ENCODE assay signal across 31 cellular contexts in the genomic region with DNA sequence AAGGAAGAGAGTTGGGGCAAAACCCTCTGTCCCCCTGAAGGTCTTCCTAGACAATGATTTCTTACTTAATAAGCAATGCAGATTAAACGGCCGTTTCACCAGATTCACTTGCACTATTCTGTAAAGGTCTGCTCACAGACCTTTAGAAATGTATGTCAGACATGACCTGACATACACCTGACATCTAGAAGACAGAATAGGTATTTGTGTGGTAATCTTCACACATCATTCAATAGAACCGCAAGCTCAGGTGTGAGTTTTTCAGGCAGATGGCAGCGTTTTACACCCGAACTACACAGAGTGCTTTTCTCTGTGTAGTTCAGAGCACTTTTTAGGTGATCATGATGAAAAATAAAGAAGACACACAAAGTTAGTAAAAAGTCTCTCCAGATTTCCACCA.
DNase-seq lines count a peak whose midpoint lies in the region; ATAC-seq and TF ChIP-seq lines count a peak whose summit lies in the region.
"Had no signal": no experiment of that assay in that cellular context is flagged by ENCODE, and none has a peak within 500 bp of the region (broad histone marks: within the 10 kb centered on the region; RNA-seq: fewer than 3 reads in every experiment).

No MANE protein-coding gene starts in this region.

- H3K79me2 ChIP-seq in Loucy (ENCODE audit: insufficient read depth, low read length) = peaks cover 87% of the 10 kb centered on the region

- peaks cover 18% of the 10 kb centered on the region for H4K20me1 ChIP-seq in Loucy (ENCODE audit: insufficient read depth, low read length, poor library complexity, severe bottlenecking)

- ATAC-seq in HG02763 (IDR thresholded peaks at IDR 0.05; ENCODE audit: unreplicated experiment) = no peak
- ATAC-seq: left cardiac atrium had no signal

- H3K27ac Mint-ChIP-seq in CD4-positive, alpha-beta memory T cell = peak overlapping the region; percentile 22 to 88 (median 76)
- H3K27ac Mint-ChIP-seq in progenitor cell of endocrine pancreas = peak overlapping the region; percentile 74
- H3K27ac Mint-ChIP-seq: B cell, brain had no signal

- H3K4me2 ChIP-seq in Loucy (ENCODE audit: low read depth, low read length, poor library complexity, severe bottlenecking) = no peak overlapping the region

- no peaks in the 10 kb centered on the region for H3K9me2 ChIP-seq in Loucy (replicated peaks; ENCODE audit: low read depth, low read length)

- POLR2A ChIA-PET in CD4-positive, alpha-beta memory T cell (lab: Charles Lee; ENCODE audit: partially characterized antibody) = interaction anchor here (0.9 to 2.9 kb wide), 8 partner anchors 11 to 62 kb away, joined by 3 to 14 read pairs (median 3); no protein-coding TSS in a partner anchor

- TF ChIP-seq CTCF in Loucy (conservative IDR thresholded peaks at IDR 0.05; ENCODE audit: low read length) (peak; percentile 36; the same call in 1 of the 2 replicates), progenitor cell of endocrine pancreas (IDR thresholded peaks at IDR 0.05; ENCODE audit: unreplicated experiment) (no peak)

- intact Hi-C loops in CD4-positive, alpha-beta memory T cell (cut with micrococcal nuclease) = loop anchor here (1.0 to 2.0 kb wide), 4 partner anchors 46 to 131 kb away; no protein-coding TSS in a partner anchor

- H3K9ac ChIP-seq in Loucy (ENCODE audit: low read depth, low read length, poor library complexity, severe bottlenecking) = no peak overlapping the region

- peak overlapping the region; percentile 13 for H3K27ac ChIP-seq in CD4-positive, alpha-beta memory T cell (ENCODE audit: low read depth, low read length)
- H3K27ac ChIP-seq: ovary, thoracic aorta, uterus, WERI-Rb-1 had no signal

- peaks cover 27% of the 10 kb centered on the region for H3K36me3 ChIP-seq in CD4-positive, alpha-beta memory T cell (ENCODE audit: insufficient read depth, low read length)
- peaks cover 39% of the 10 kb centered on the region for H3K36me3 ChIP-seq in Loucy (ENCODE audit: insufficient read depth, low read length)
- H3K36me3 ChIP-seq: ovary, thoracic aorta, uterus, WERI-Rb-1 had no signal

- H3K4me3 ChIP-seq in CD4-positive, alpha-beta memory T cell (ENCODE audit: low read length in 2 of 2) = no peak overlapping the region
- H3K4me3 ChIP-seq in Loucy (ENCODE audit: low read length, poor library complexity, severe bottlenecking) = no peak overlapping the region
- H3K4me3 ChIP-seq: lung, ovary, thoracic aorta, uterus had no signal

- H3K27me3 Mint-ChIP-seq in CD4-positive, alpha-beta memory T cell = no peaks in the 10 kb centered on the region
- H3K27me3 Mint-ChIP-seq in progenitor cell of endocrine pancreas = peaks cover 9% of the 10 kb centered on the region

- peak overlapping the region in 6 of 8 donors; percentile 4 to 48 (median 22) for H3K4me3 Mint-ChIP-seq in CD4-positive, alpha-beta memory T cell
- H3K4me3 Mint-ChIP-seq in progenitor cell of endocrine pancreas (ENCODE audit: low read depth) = no peak overlapping the region
- H3K4me3 Mint-ChIP-seq: B cell, brain had no signal

- 0 out of 2 replicates have a peak, but pooled peaks cover 8% of the 10 kb centered on the region for H3F3A ChIP-seq in Loucy (ENCODE audit: low read depth)

- H3K4me1 ChIP-seq in CD4-positive, alpha-beta memory T cell (ENCODE audit: insufficient read depth, low read length) = peaks cover 92% of the 10 kb centered on the region
- peaks cover 60% of the 10 kb centered on the region for H3K4me1 ChIP-seq in Loucy (ENCODE audit: insufficient read depth, low read length, poor library complexity, severe bottlenecking)
- H3K4me1 ChIP-seq: uterus had no signal

- no peaks in the 10 kb centered on the region for H3K9me3 ChIP-seq in CD4-positive, alpha-beta memory T cell (ENCODE audit: control insufficient read depth in 1 of 2, low read length in 2 of 2)
- H3K9me3 ChIP-seq in Loucy (ENCODE audit: insufficient read depth, low read depth, low read length) = 0 out of 2 replicates have a peak, but pooled peaks cover 2% of the 10 kb centered on the region
- H3K9me3 ChIP-seq: ovary, thoracic aorta, uterus had no signal

- DNase-seq in CD4-positive, alpha-beta memory T cell = peak in 2 of 5 donors; percentile 22 to 34
- DNase-seq in central memory CD4-positive, alpha-beta T cell = peak; percentile 22
- DNase-seq in progenitor cell of endocrine pancreas (ENCODE audit: low spot score, unreplicated experiment) (no peak), NCI-H2227 treated with DMSO at 0.1 percent for 48 hours (lab: John Stamatoyannopoulos, UW) (no peak), C1 segment of cervical spinal cord (lab: John Stamatoyannopoulos, UW) (no peak)
- DNase-seq: ACHN; activated CD4-positive, alpha-beta T cell treated with anti-CD3 and anti-CD28 coated beads for 48 hours; activated gamma-delta T cell treated with Interleukin-2 at 50 U/mL for 16 hours; activated T-cell treated with anti-CD3 and anti-CD28 coated beads, Interleukin-2, amount 50 U/mL, for 1 hour; amniotic stem cell; COR-L47; HCEC 1CT; hippocampal formation; left cardiac atrium; MV-4-11; NCI-H146; NCI-H2107; NCI-H446 treated with DMSO at 0.1 percent for 48 hours; ovary; SIG-M5; small intestine; stimulated activated naive CD4-positive, alpha-beta T cell treated with Interleukin-2 at 50 U/mL for 16 hours; T1000; uterus; WERI-Rb-1 had no signal

- H3K4me1 Mint-ChIP-seq in CD4-positive, alpha-beta memory T cell = peaks cover 74 to 97% (median 85%) of the 10 kb centered on the region in 4 donors
- peaks cover 21% of the 10 kb centered on the region for H3K4me1 Mint-ChIP-seq in progenitor cell of endocrine pancreas (ENCODE audit: low read depth)
- H3K4me1 Mint-ChIP-seq: B cell had no signal

- H3K36me3 Mint-ChIP-seq in CD4-positive, alpha-beta memory T cell = peaks cover 31 to 68% of the 10 kb centered on the region in 2 donors
- peaks cover under 1% of the 10 kb centered on the region for H3K36me3 Mint-ChIP-seq in progenitor cell of endocrine pancreas (ENCODE audit: insufficient read depth)
- H3K36me3 Mint-ChIP-seq: brain had no signal

- H2AFZ ChIP-seq in Loucy (ENCODE audit: low read length) = no peak overlapping the region

- no peaks in the 10 kb centered on the region for H3K27me3 ChIP-seq in CD4-positive, alpha-beta memory T cell (ENCODE audit: insufficient read depth, low read length)
- H3K27me3 ChIP-seq in Loucy (ENCODE audit: insufficient read depth, low read length, poor library complexity, severe bottlenecking) = no peaks in the 10 kb centered on the region
- H3K27me3 ChIP-seq: ovary, uterus had no signal

- no peaks in the 10 kb centered on the region for H3K9me3 Mint-ChIP-seq in CD4-positive, alpha-beta memory T cell
- H3K9me3 Mint-ChIP-seq in progenitor cell of endocrine pancreas (ENCODE audit: low read depth) = no peaks in the 10 kb centered on the region
- H3K9me3 Mint-ChIP-seq: brain had no signal

- CTCF ChIA-PET in CD4-positive, alpha-beta memory T cell (lab: Charles Lee; ENCODE audit: partially characterized antibody) = interaction anchor here (0.7 to 3.6 kb wide), 16 partner anchors 10 to 159 kb away, joined by 3 to 17 read pairs (median 4); partner anchors contain the start of gene PRKCQ
